Comparison of ENCODE assay signal across 1 cellular context in genomic region chr5:14185336-14186131, GRCh38.
TF ChIP-seq lines count a peak whose summit lies in the region.

No MANE protein-coding gene starts in this region.

TF ChIP-seq in GM23338, 12 proteins besides CTCF, POLR2A, EP300 and RAD21 (continued from another document):
- no peak for TF ChIP-seq ZNF331 (CRISPR knock-in tag; IDR thresholded peaks at IDR 0.05; ENCODE audit: low read depth)
- no peak for TF ChIP-seq CREB1 (CRISPR knock-in tag; IDR thresholded peaks at IDR 0.05; ENCODE audit: low read depth)
- TF ChIP-seq NANOG (IDR thresholded peaks at IDR 0.05; ENCODE audit: borderline replicate concordance) = no peak
- TF ChIP-seq ZNF114 (CRISPR knock-in tag; IDR thresholded peaks at IDR 0.05) = no peak
- TF ChIP-seq STAT1 (IDR thresholded peaks at IDR 0.05; ENCODE audit: unreplicated experiment) = no peak
- no peak for TF ChIP-seq EZH2phosphoT487 (IDR thresholded peaks at IDR 0.05; ENCODE audit: unreplicated experiment)
- no peak for TF ChIP-seq REST (IDR thresholded peaks at IDR 0.05; ENCODE audit: unreplicated experiment)
